ENCODE assay signal across 16 cellular contexts in the genomic region with DNA sequence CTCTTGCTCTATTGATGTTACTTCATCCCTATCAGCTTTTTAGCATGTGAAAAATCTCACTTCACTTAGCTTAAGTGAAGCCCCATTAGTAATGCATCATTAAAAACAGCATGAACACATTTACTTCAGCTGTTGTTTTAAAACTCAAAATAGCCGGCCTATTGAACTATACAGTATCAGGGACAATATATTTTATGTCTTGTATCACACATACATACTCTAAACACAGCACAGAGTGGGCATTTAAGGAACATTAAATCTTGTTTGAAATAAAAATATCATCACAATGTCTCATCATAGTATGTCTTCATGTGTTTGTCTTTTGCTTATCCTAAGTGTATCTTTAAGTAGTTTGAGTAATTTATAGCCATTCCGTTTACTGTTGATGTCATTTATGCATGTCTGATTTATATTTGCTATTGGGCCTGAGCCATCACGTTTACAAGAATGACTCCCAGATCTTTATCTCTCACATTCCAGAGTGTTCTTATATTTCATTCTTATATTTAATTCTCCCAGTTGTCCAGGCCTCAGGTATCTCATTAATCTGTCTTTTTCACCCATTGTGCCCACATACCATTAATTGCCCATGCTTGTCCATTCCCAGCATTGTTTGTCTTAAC. TPM values are rescaled to one million over a fixed set of nuclear protein-coding genes. Genes with fewer than 3 reads are reported as not detected.
DNase-seq lines count a peak whose midpoint lies in the region; ATAC-seq and TF ChIP-seq lines count a peak whose summit lies in the region.
"Had no signal": no experiment of that assay in that cellular context is flagged by ENCODE, and none has a peak within 500 bp of the region (broad histone marks: within the 10 kb centered on the region; RNA-seq: fewer than 3 reads in every experiment).

No MANE protein-coding gene starts in this region.

- H3K27me3 ChIP-seq in A673 (replicated peaks; ENCODE audit: insufficient read depth, low read depth, low read length, poor library complexity), result no peaks in the 10 kb centered on the region
- H3K27me3 ChIP-seq: BLaER1, body of pancreas had no signal

- POLR2A ChIA-PET in A673 (lab: Charles Lee; ENCODE audit: low non-redundant PET) (no interaction called here), HEK293T (lab: Yijun Ruan, JAX) (no interaction called here)

- H3K9me3 Mint-ChIP-seq in activated CD4-positive, alpha-beta T cell treated with anti-CD3 and anti-CD28 coated beads, Interleukin-2, amount 10 ng/mL, durations not matched to agents 24 days and 14 days, result peaks cover 2% of the 10 kb centered on the region
- H3K9me3 Mint-ChIP-seq: stimulated activated naive CD8-positive, alpha-beta T cell treated with anti-CD3 and anti-CD28 coated beads, Interleukin-15, amount 100 ng/mL, for 72 hours had no signal

- H3K4me1 ChIP-seq in A673 (ENCODE audit: insufficient read depth, low read length, poor library complexity, severe bottlenecking), result peaks cover 9% of the 10 kb centered on the region
- H3K4me1 ChIP-seq: BLaER1 had no signal

- no peaks in the 10 kb centered on the region for H3K27me3 Mint-ChIP-seq in activated CD4-positive, alpha-beta T cell treated with anti-CD3 and anti-CD28 coated beads, Interleukin-2, amount 10 ng/mL, durations not matched to agents 24 days and 14 days
- H3K27me3 Mint-ChIP-seq: activated B cell treated with CpG ODN at 0.5 μM for 24 hours; activated T-cell treated with anti-CD3 and anti-CD28 coated beads, Interleukin-2, amount 50 U/mL, for 24 hours; stimulated activated naive CD8-positive, alpha-beta T cell treated with anti-CD3 and anti-CD28 coated beads, Interleukin-15, amount 100 ng/mL, for 72 hours had no signal

- no TSS peak for BruUV-seq in A673 (replicated peaks; lab: Mats Ljungman, UMichigan)

- intact Hi-C loops in A673 (cut with micrococcal nuclease; ENCODE audit: unreplicated experiment), result no loop called here
- intact Hi-C loops in activated CD4-positive, alpha-beta T cell treated with anti-CD3 and anti-CD28 coated beads, Interleukin-2, amount 10 ng/mL, durations not matched to agents 24 days and 14 days (cut with micrococcal nuclease), result no loop called here

- H3K36me3 Mint-ChIP-seq in activated CD4-positive, alpha-beta T cell treated with anti-CD3 and anti-CD28 coated beads, Interleukin-2, amount 10 ng/mL, durations not matched to agents 24 days and 14 days (ENCODE audit: low read depth), result peaks cover 48% of the 10 kb centered on the region

- peaks cover 18% of the 10 kb centered on the region for H3K9me3 ChIP-seq in A673 (ENCODE audit: low read depth, low read length, poor library complexity, severe bottlenecking)

- H3K4me3 Mint-ChIP-seq in activated CD4-positive, alpha-beta T cell treated with anti-CD3 and anti-CD28 coated beads, Interleukin-2, amount 10 ng/mL, durations not matched to agents 24 days and 14 days, result no peak overlapping the region
- H3K4me3 Mint-ChIP-seq: activated B cell treated with CpG ODN at 0.5 μM for 24 hours; activated T-cell treated with anti-CD3 and anti-CD28 coated beads, Interleukin-2, amount 50 U/mL, for 24 hours; stimulated activated naive CD8-positive, alpha-beta T cell treated with anti-CD3 and anti-CD28 coated beads, Interleukin-15, amount 100 ng/mL, for 72 hours had no signal

- CTCF ChIA-PET in A673 (lab: Charles Lee) (no interaction called here), HEK293T (lab: Yijun Ruan, JAX) (no interaction called here)

- DNase-seq in A673 (ENCODE audit: low spot score), result peak; percentile 65
- peak; percentile 53 for DNase-seq in HEK293T (ENCODE audit: extremely low spot score)
- DNase-seq in RPMI7951 (ENCODE audit: low read depth), result peak; percentile 19
- peak; percentile 19 to 21 for DNase-seq in foreskin fibroblast
- no peak for DNase-seq in NCI-H526 (lab: John Stamatoyannopoulos, UW)
- DNase-seq in activated CD4-positive, alpha-beta T cell treated with anti-CD3 and anti-CD28 coated beads, Interleukin-2, amount 10 ng/mL, durations not matched to agents 24 days and 14 days, result no peak
- DNase-seq: activated B cell treated with CpG ODN at 0.5 μM for 24 hours; activated T-cell treated with anti-CD3 and anti-CD28 coated beads, Interleukin-2, amount 50 U/mL, for 24 hours; body of pancreas; Kasumi-1; NCI-H524; stimulated activated naive CD8-positive, alpha-beta T cell treated with anti-CD3 and anti-CD28 coated beads, Interleukin-15, amount 100 ng/mL, for 72 hours had no signal

- H3K27ac ChIP-seq in A673 (ENCODE audit: low read depth, low read length, poor library complexity, severe bottlenecking), result no peak overlapping the region
- H3K27ac ChIP-seq: BLaER1, body of pancreas, SK-N-MC had no signal

- no peak overlapping the region for H3K27ac Mint-ChIP-seq in activated CD4-positive, alpha-beta T cell treated with anti-CD3 and anti-CD28 coated beads, Interleukin-2, amount 10 ng/mL, durations not matched to agents 24 days and 14 days
- H3K27ac Mint-ChIP-seq: activated B cell treated with CpG ODN at 0.5 μM for 24 hours; activated T-cell treated with anti-CD3 and anti-CD28 coated beads, Interleukin-2, amount 50 U/mL, for 24 hours; stimulated activated naive CD8-positive, alpha-beta T cell treated with anti-CD3 and anti-CD28 coated beads, Interleukin-15, amount 100 ng/mL, for 72 hours had no signal

- peaks cover 6% of the 10 kb centered on the region for H3K36me3 ChIP-seq in A673 (ENCODE audit: insufficient read depth, low read length, poor library complexity, severe bottlenecking)

- H3K4me3 ChIP-seq in A673 (ENCODE audit: low read depth, low read length, poor library complexity, severe bottlenecking), result no peak overlapping the region
- no peak overlapping the region for H3K4me3 ChIP-seq in foreskin fibroblast (ENCODE audit: low read depth in 1 of 2, low read length in 2 of 2)
- H3K4me3 ChIP-seq: BLaER1, body of pancreas, SK-N-MC had no signal

- no peaks in the 10 kb centered on the region for H3K4me1 Mint-ChIP-seq in activated CD4-positive, alpha-beta T cell treated with anti-CD3 and anti-CD28 coated beads, Interleukin-2, amount 10 ng/mL, durations not matched to agents 24 days and 14 days
- H3K4me1 Mint-ChIP-seq: stimulated activated naive CD8-positive, alpha-beta T cell treated with anti-CD3 and anti-CD28 coated beads, Interleukin-15, amount 100 ng/mL, for 72 hours had no signal

- ATAC-seq in HG03045 (IDR thresholded peaks at IDR 0.05; ENCODE audit: unreplicated experiment) (no peak), GM21526 (IDR thresholded peaks at IDR 0.05; ENCODE audit: low FRiP score, unreplicated experiment) (no peak)
- ATAC-seq: body of pancreas; stimulated activated naive CD8-positive, alpha-beta T cell treated with anti-CD3 and anti-CD28 coated beads, Interleukin-15, amount 100 ng/mL, for 72 hours had no signal

- no peak for TF ChIP-seq CTCF in A673 (conservative IDR thresholded peaks at IDR 0.05; ENCODE audit: low read depth, low read length)
- TF ChIP-seq CTCF in foreskin fibroblast (IDR thresholded peaks at IDR 0.05; ENCODE audit: low read depth, low read length), result no peak

TF ChIP-seq in HEK293T, 16 proteins besides CTCF, POLR2A, EP300 and RAD21:
- TF ChIP-seq SUZ12 (IDR thresholded peaks at IDR 0.05), result no peak
- peak; percentile 100 for TF ChIP-seq CTBP1 (IDR thresholded peaks at IDR 0.05; ENCODE audit: borderline replicate concordance)
- TF ChIP-seq FOXM1 (IDR thresholded peaks at IDR 0.05; ENCODE audit: borderline replicate concordance), result no peak
- peak; percentile 83 for TF ChIP-seq TARDBP (IDR thresholded peaks at IDR 0.05)
- TF ChIP-seq FOXK2 (IDR thresholded peaks at IDR 0.05), result peak; percentile 89
- TF ChIP-seq, protein P1, sequence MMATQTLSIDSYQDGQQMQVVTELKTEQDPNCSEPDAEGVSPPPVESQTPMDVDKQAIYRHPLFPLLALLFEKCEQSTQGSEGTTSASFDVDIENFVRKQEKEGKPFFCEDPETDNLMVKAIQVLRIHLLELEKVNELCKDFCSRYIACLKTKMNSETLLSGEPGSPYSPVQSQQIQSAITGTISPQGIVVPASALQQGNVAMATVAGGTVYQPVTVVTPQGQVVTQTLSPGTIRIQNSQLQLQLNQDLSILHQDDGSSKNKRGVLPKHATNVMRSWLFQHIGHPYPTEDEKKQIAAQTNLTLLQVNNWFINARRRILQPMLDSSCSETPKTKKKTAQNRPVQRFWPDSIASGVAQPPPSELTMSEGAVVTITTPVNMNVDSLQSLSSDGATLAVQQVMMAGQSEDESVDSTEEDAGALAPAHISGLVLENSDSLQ (IDR thresholded peaks at IDR 0.05), result peak; percentile 98
- peak; percentile 99 for TF ChIP-seq LEF1 (IDR thresholded peaks at IDR 0.05; ENCODE audit: borderline replicate concordance)
- TF ChIP-seq ZNF384 (IDR thresholded peaks at IDR 0.05), result peak; percentile 84
- peak; percentile 81; the same call in 1 of the 2 replicates for TF ChIP-seq FOXA1 (IDR thresholded peaks at IDR 0.05)
- TF ChIP-seq BHLHE40 (IDR thresholded peaks at IDR 0.05; ENCODE audit: borderline replicate concordance), result peak; percentile 43; the same call in 1 of the 2 replicates
- no peak for TF ChIP-seq ELF4 (IDR thresholded peaks at IDR 0.05)
- peak; percentile 17; the same call in 1 of the 2 replicates for TF ChIP-seq L3MBTL2 (conservative IDR thresholded peaks at IDR 0.05)
- TF ChIP-seq ARNT (IDR thresholded peaks at IDR 0.05), result peak; percentile 93

RNA-seq across cellular contexts. Expression of a gene that starts 57.5 kb away (rescaled TPM):
- 44.5 and 51.3 TPM in 2 replicates for total RNA-seq in A673 (2021)
- total RNA-seq in RPMI7951 (2014; rRNA removed; shearing (Covaris generic)), result 52.5 and 66.9 TPM in 2 replicates
- 26.9 and 27.6 TPM in 2 replicates for total RNA-seq in activated CD4-positive, alpha-beta T cell treated with anti-CD3 and anti-CD28 coated beads, Interleukin-2, amount 10 ng/mL, durations not matched to agents 24 days and 14 days

Comparison
In these comparisons a context has a peak if more than half of its experiments do, and no peak if none do; other contexts are left out.
1. DNase-seq: peak in A673 (single experiment), HEK293T (single experiment), RPMI7951 (single experiment) and foreskin fibroblast (2 of 2); none in NCI-H526 (0 of 2) and activated CD4-positive, alpha-beta T cell treated with anti-CD3 and anti-CD28 coated beads, Interleukin-2, amount 10 ng/mL, durations not matched to agents 24 days and 14 days (single experiment).